In the genomic region with DNA sequence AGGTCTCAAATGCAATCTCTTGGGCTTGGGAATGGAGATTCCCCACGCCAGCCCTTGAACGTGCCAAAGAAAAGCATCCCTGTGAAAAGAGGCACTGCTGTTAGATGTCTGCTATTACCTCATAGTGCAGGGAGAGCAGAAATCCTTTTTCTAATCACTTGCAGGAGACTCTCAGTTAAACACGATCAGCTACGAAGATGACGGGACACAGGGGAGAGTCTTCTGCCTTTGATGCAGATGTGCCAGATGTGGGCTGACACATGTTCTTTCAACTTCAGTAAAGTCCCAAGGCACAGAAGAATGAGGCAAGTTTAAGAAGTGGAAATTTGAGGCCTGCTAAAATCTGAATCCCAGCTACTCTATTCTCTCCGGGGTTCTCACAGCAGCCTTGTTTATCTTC, we compare ENCODE assay signal across 26 cellular contexts.
"Had no signal": no experiment of that assay in that cellular context is flagged by ENCODE, and none has a peak within 500 bp of the region (broad histone marks: within the 10 kb centered on the region; RNA-seq: fewer than 3 reads in every experiment).

No MANE protein-coding gene starts in this region.

- H3K4me2 ChIP-seq: PC-9 had no signal

- H3K9me3 ChIP-seq: MG63, Peyer's patch, SJCRH30 had no signal

- H2AFZ ChIP-seq: PC-9 had no signal

- H3K4me1 ChIP-seq: Peyer's patch had no signal

- H3K36me3 ChIP-seq: MG63, Peyer's patch, SJCRH30 had no signal

- ATAC-seq: HepG2, Right ventricle myocardium inferior, SK-N-SH treated with all-trans-retinoic acid at 6 μM for 48 hours had no signal

- H3K27ac ChIP-seq: PC-9, Peyer's patch, SJCRH30 had no signal

- H3K4me3 ChIP-seq: MG63, PC-9, Peyer's patch, SJCRH30 had no signal

- H3K27me3 ChIP-seq: MG63, Peyer's patch, SJCRH30 had no signal

- DNase-seq: IMR-90, Karpas-422, KG1, MG63, NCI-H1092, NCI-H1105 treated with DMSO at 0.1 percent for 48 hours, NCI-H1417 treated with DMSO at 0.1 percent for 48 hours, NCI-H146, NCI-H1694 treated with DMSO at 0.1 percent for 48 hours, NCI-H1930, NCI-H2081, NCI-H2107, NCI-H2171, NCI-H226, NCI-H446, NCI-H510A, NCI-H524 treated with DMSO at 0.1 percent for 48 hours, NCI-H69, NCI-H774, PC-9, Peyer's patch, SHP77 treated with DMSO at 0.1 percent for 48 hours, SJCRH30 had no signal
